ENCODE assay signal across 9 cellular contexts in the genomic region with DNA sequence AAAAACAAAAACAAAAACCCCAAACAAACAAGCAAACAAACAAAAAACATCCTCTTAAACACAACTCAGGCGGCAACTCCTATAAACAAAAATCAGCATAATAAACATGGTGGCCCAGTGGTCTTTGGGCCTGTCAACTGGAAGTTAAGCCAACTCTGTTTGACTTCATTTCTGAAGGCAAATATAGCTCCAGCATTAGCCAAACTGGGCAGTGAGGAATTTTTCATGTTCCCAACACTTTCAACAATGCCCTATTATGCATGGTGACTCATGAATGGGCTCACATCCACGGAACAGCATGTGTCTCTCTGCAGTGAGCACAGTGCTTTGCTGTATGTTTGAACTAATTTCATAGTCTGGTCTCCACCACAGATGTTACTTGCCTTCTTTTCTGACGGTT.
DNase-seq lines count a peak whose midpoint lies in the region; ATAC-seq and TF ChIP-seq lines count a peak whose summit lies in the region.
"Had no signal": no experiment of that assay in that cellular context is flagged by ENCODE, and none has a peak within 500 bp of the region (broad histone marks: within the 10 kb centered on the region; RNA-seq: fewer than 3 reads in every experiment).

No MANE protein-coding gene starts in this region.

- TF ChIP-seq CTCF in fibroblast of the aortic adventitia (IDR thresholded peaks at IDR 0.05; ENCODE audit: insufficient read depth, low read length) (no peak), osteoblast (IDR thresholded peaks at IDR 0.05; ENCODE audit: extremely low read depth, low read depth, low read length) (no peak)

- no peaks in the 10 kb centered on the region for H3K36me3 ChIP-seq in SJSA1
- no peaks in the 10 kb centered on the region for H3K36me3 ChIP-seq in osteoblast (ENCODE audit: insufficient read depth, low read length)

- H3K79me2 ChIP-seq in osteoblast (ENCODE audit: insufficient read depth, low read length): no peaks in the 10 kb centered on the region

- peak overlapping the region; percentile 73 for H3K4me2 ChIP-seq in osteoblast (ENCODE audit: insufficient read depth, low read length)

- ATAC-seq in GM21576 (IDR thresholded peaks at IDR 0.05; ENCODE audit: unreplicated experiment): no peak
- ATAC-seq in HG02938 (IDR thresholded peaks at IDR 0.05; ENCODE audit: unreplicated experiment): no peak

- H3K4me1 ChIP-seq in SJSA1 (replicated peaks) (peaks cover 38% of the 10 kb centered on the region), osteoblast (ENCODE audit: insufficient read depth, low read length) (peaks cover 55% of the 10 kb centered on the region)

- no peaks in the 10 kb centered on the region for H4K20me1 ChIP-seq in osteoblast (ENCODE audit: insufficient read depth, low read length)

- no peaks in the 10 kb centered on the region for H3K9me3 ChIP-seq in SJSA1 (replicated peaks)
- H3K9me3 ChIP-seq in osteoblast (ENCODE audit: low read depth, low read length): no peaks in the 10 kb centered on the region

- DNase-seq in AG20443 (ENCODE audit: low spot score) (peak; percentile 82), SJSA1 (ENCODE audit: low read depth in 1 of 2, low spot score in 2 of 2) (peak; percentile 86), fibroblast of the aortic adventitia (ENCODE audit: low read depth) (peak; percentile 99), osteoblast (ENCODE audit: insufficient read length, low spot score, missing footprints) (peak; percentile 53), NCI-H2107 treated with DMSO at 0.1 percent for 48 hours (lab: John Stamatoyannopoulos, UW; ENCODE audit: unreplicated experiment) (no peak)
- DNase-seq in stimulated activated CD8-positive, alpha-beta memory T cell treated with anti-CD3 and anti-CD28 coated beads, Interleukin-4, amount 100 ng/mL, for 48 hours: no peak
- DNase-seq: activated B cell treated with CpG ODN at 0.5 μM for 24 hours had no signal

- H3K4me3 ChIP-seq in SJSA1 (no peak overlapping the region), fibroblast of the aortic adventitia (ENCODE audit: low read depth, low read length) (no peak overlapping the region), osteoblast (ENCODE audit: insufficient read depth, low read length) (peak overlapping the region; percentile 29)

- H3K27me3 ChIP-seq in SJSA1 (replicated peaks) (no peaks in the 10 kb centered on the region), osteoblast (ENCODE audit: insufficient read depth, low read length) (no peaks in the 10 kb centered on the region)

- peak overlapping the region; percentile 33 for H3K27ac ChIP-seq in SJSA1
- H3K27ac ChIP-seq in osteoblast (ENCODE audit: low read depth, low read length): peak overlapping the region; percentile 98

- no peak overlapping the region for H2AFZ ChIP-seq in osteoblast (ENCODE audit: low read length)

Comparison
In these comparisons a context has a peak if more than half of its experiments do, and no peak if none do; other contexts are left out.
1. DNase-seq: peak in AG20443 (single experiment), SJSA1 (2 of 2), fibroblast of the aortic adventitia (single experiment) and osteoblast (single experiment); none in NCI-H2107 treated with DMSO at 0.1 percent for 48 hours (single experiment) and stimulated activated CD8-positive, alpha-beta memory T cell treated with anti-CD3 and anti-CD28 coated beads, Interleukin-4, amount 100 ng/mL, for 48 hours (single experiment).